In the genomic region with DNA sequence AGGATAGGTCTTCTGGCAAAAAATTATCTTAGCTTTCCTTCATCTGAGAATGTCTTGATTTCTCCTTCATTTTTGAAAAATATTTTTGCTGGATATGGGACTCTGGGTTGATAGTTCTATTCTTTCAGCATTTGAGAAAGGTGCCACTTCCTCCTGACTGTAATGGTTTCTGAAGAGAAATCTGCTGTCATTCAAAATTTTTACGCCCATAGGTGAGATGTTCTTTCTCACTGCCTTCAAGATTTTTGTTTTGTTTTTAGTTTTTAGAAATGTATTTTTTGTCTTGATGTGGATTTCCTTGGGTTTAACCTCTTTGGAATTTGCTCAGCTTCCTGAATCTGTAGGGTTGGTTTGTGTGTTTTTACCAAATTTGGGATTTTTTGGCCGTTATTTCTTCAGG, we compare ENCODE assay signal across 2 cellular contexts.
TF ChIP-seq lines count a peak whose summit lies in the region.

No MANE protein-coding gene starts in this region.

TF ChIP-seq in HepG2, 621 proteins besides CTCF, POLR2A, EP300 and RAD21:
- TF ChIP-seq ZZZ3 (CRISPR knock-in tag; IDR thresholded peaks at IDR 0.05; ENCODE audit: borderline replicate concordance) (no peak), ZBTB7B (CRISPR knock-in tag; IDR thresholded peaks at IDR 0.05) (no peak), WIZ (CRISPR knock-in tag; IDR thresholded peaks at IDR 0.05) (no peak), ZNF382 (CRISPR knock-in tag; IDR thresholded peaks at IDR 0.05; ENCODE audit: borderline replicate concordance) (no peak), ZNF543 (CRISPR knock-in tag; IDR thresholded peaks at IDR 0.05) (no peak), ZNF317 (CRISPR knock-in tag; IDR thresholded peaks at IDR 0.05) (peak; percentile 97)

TF ChIP-seq in K562, 482 proteins besides CTCF, POLR2A, EP300 and RAD21:
- TF ChIP-seq ZNF280A (IDR thresholded peaks at IDR 0.05; ENCODE audit: low read depth, partially characterized antibody) (peak; percentile 61), CBX3 (IDR thresholded peaks at IDR 0.05; ENCODE audit: borderline replicate concordance in 1 of 2, low read length in 2 of 2) (peak in 1 of 2 experiments; percentile 85; a peak in 2 of 3 replicates), TRIM28 (IDR thresholded peaks at IDR 0.05) (peak; percentile 76; the same call in 1 of the 2 replicates), ZNF785 (CRISPR knock-in tag; IDR thresholded peaks at IDR 0.05) (no peak), CBX5 (IDR thresholded peaks at IDR 0.05; ENCODE audit: borderline replicate concordance, low read depth) (0 out of 2 replicates have a peak, but pooled peaks have one; percentile 30)
